In genomic region chr3:112293368-112294321, GRCh38 we compare ENCODE assay signal across 8 cellular contexts. TPM values are rescaled to one million over a fixed set of nuclear protein-coding genes. Genes with fewer than 3 reads are reported as not detected.
A peak's percentile ranks its signal among the peaks of the same experiment; 100 is the strongest.
DNase-seq lines count a peak whose midpoint lies in the region; ATAC-seq and TF ChIP-seq lines count a peak whose summit lies in the region.

Gene SLC9C1 (minus strand): TSS chr3:112294216. CDS start chr3:112286791, 7,425 bp downstream.

- no peak within 1 kb of the TSS for H3K27ac ChIP-seq in CD4-positive, alpha-beta memory T cell (ENCODE audit: low read depth, low read length)
- peak within 1 kb of the TSS; percentile 64 for H3K27ac ChIP-seq in HUES48 (ENCODE audit: low read depth, low read length)
- peak within 1 kb of the TSS; percentile 44 for H3K27ac ChIP-seq in OCI-LY7 (ENCODE audit: low read depth, low read length, poor library complexity, severe bottlenecking)
- peak within 1 kb of the TSS; percentile 64 to 85 for H3K27ac ChIP-seq in ascending aorta
- H3K27ac ChIP-seq in left ventricle myocardium inferior (replicated peaks) = peak within 1 kb of the TSS; percentile 77

- no peaks in the 10 kb centered on the region for H3K9me2 ChIP-seq in OCI-LY7 (ENCODE audit: insufficient read depth, low read length)

- no peak within 1 kb of the TSS for H3K4me3 ChIP-seq in CD4-positive, alpha-beta memory T cell (ENCODE audit: low read length in 2 of 2)
- H3K4me3 ChIP-seq in HUES48 (ENCODE audit: low read depth, low read length) (peak within 1 kb of the TSS; percentile 21), OCI-LY7 (ENCODE audit: low read depth, low read length, poor library complexity, severe bottlenecking) (peak within 1 kb of the TSS; percentile 13), ascending aorta (peak within 1 kb of the TSS; percentile 35 to 71), left ventricle myocardium inferior (peak within 1 kb of the TSS; percentile 68)

- peak; percentile 87 for TF ChIP-seq CTCF in OCI-LY7 (conservative IDR thresholded peaks at IDR 0.05; ENCODE audit: low read length)
- TF ChIP-seq CTCF in ascending aorta (IDR thresholded peaks at IDR 0.05) = peak; percentile 34 to 74 (median 58)
- TF ChIP-seq CTCF in left ventricle myocardium inferior (IDR thresholded peaks at IDR 0.05; ENCODE audit: borderline replicate concordance) = peak; percentile 72

- H3K4me2 ChIP-seq in OCI-LY7 (ENCODE audit: low read length) = peak within 1 kb of the TSS; percentile 53

- no peaks in the 10 kb centered on the region for H3K36me3 Mint-ChIP-seq in CD4-positive, alpha-beta memory T cell

- H3K79me2 ChIP-seq in OCI-LY7 (ENCODE audit: insufficient read depth, low read depth, low read length) = no peaks in the 10 kb centered on the region

- peak in 4 of 5 donors; percentile 35 to 56 (median 38) for DNase-seq in CD4-positive, alpha-beta memory T cell
- DNase-seq in OCI-LY7 (ENCODE audit: low spot score) (peak; percentile 86), ascending aorta (ENCODE audit: low spot score in 2 of 2) (no peak), left ventricle myocardium inferior (no peak), pons (ENCODE audit: low spot score) (peak; percentile 93)

- no peaks in the 10 kb centered on the region for H4K20me1 ChIP-seq in OCI-LY7 (ENCODE audit: insufficient read depth, low read length)

- CTCF ChIA-PET in CD4-positive, alpha-beta memory T cell (lab: Charles Lee; ENCODE audit: partially characterized antibody) = interaction anchor here (0.9 to 4.8 kb wide), 32 partner anchors 9 to 241 kb away, joined by 3 to 52 read pairs (median 6); no protein-coding TSS in a partner anchor
- CTCF ChIA-PET in OCI-LY7 (lab: Charles Lee; ENCODE audit: unreplicated experiment) = interaction anchor here (0.7 to 2.6 kb wide), 8 partner anchors 12 to 268 kb away, joined by 3 to 17 read pairs (median 3); partner anchors contain the start of genes ATG3 and SLC35A5

- peaks cover 15 to 28% (median 25%) of the 10 kb centered on the region in 4 donors for H3K4me1 Mint-ChIP-seq in CD4-positive, alpha-beta memory T cell

- peak within 1 kb of the TSS; percentile 9 to 76 (median 48) for H3K4me3 Mint-ChIP-seq in CD4-positive, alpha-beta memory T cell

- no peaks in the 10 kb centered on the region for H3K36me3 ChIP-seq in CD4-positive, alpha-beta memory T cell (ENCODE audit: insufficient read depth, low read length)
- H3K36me3 ChIP-seq in HUES48 (ENCODE audit: control insufficient read depth, insufficient read depth, low read length) (no peaks in the 10 kb centered on the region), OCI-LY7 (ENCODE audit: insufficient read depth, low read length) (no peaks in the 10 kb centered on the region), ascending aorta (no peaks in the 10 kb centered on the region), left ventricle myocardium inferior (no peaks in the 10 kb centered on the region)

- peaks cover 0 to 3% (median 0%) of the 10 kb centered on the region in 8 donors for H3K9me3 Mint-ChIP-seq in CD4-positive, alpha-beta memory T cell

- peak within 1 kb of the TSS; percentile 95 for H2AFZ ChIP-seq in OCI-LY7 (ENCODE audit: low read length)

- BruUV-seq in OCI-LY7 (replicated peaks; lab: Mats Ljungman, UMichigan) = no TSS peak

- no peaks in the 10 kb centered on the region for H3K9me3 ChIP-seq in CD4-positive, alpha-beta memory T cell (ENCODE audit: control insufficient read depth in 1 of 2, low read length in 2 of 2)
- no peaks in the 10 kb centered on the region for H3K9me3 ChIP-seq in HUES48 (ENCODE audit: control insufficient read depth, insufficient read depth, low read length)
- H3K9me3 ChIP-seq in OCI-LY7 (ENCODE audit: low read length) = peaks cover 9% of the 10 kb centered on the region; the same call in 1 of the 2 replicates
- no peaks in the 10 kb centered on the region for H3K9me3 ChIP-seq in ascending aorta
- H3K9me3 ChIP-seq in left ventricle myocardium inferior (replicated peaks) = no peaks in the 10 kb centered on the region

- intact Hi-C loops in CD4-positive, alpha-beta memory T cell (cut with micrococcal nuclease) = loop anchor here (1.0 to 2.0 kb wide), 4 partner anchors 157 to 238 kb away; no protein-coding TSS in a partner anchor
- intact Hi-C loops in OCI-LY7 (cut with micrococcal nuclease; ENCODE audit: unreplicated experiment) = loop anchor here (1.0 kb wide), 5 partner anchors 34 to 226 kb away; no protein-coding TSS in a partner anchor
- intact Hi-C loops in ascending aorta (cut with DNase I) = loop anchor here (2.0 to 5.0 kb wide), 3 partner anchors 34 to 239 kb away; no protein-coding TSS in a partner anchor
- intact Hi-C loops in left ventricle myocardium inferior (cut with micrococcal nuclease) = loop anchor here (10.0 kb wide), 2 partner anchors 179 to 231 kb away; no protein-coding TSS in a partner anchor

- POLR2A ChIA-PET in CD4-positive, alpha-beta memory T cell (lab: Charles Lee; ENCODE audit: partially characterized antibody) = interaction anchor here (1.2 to 1.5 kb wide), 2 partner anchors 11 to 205 kb away, joined by 4 to 7 read pairs; no protein-coding TSS in a partner anchor
- POLR2A ChIA-PET in OCI-LY7 (lab: Charles Lee) = interaction anchor here (0.6 to 4.2 kb wide), 22 partner anchors 8 to 583 kb away, joined by 3 to 24 read pairs (median 4); partner anchors contain the start of genes BTLA and CD200

- H3K9ac ChIP-seq in HUES48 (ENCODE audit: low read depth, low read length) = peak within 1 kb of the TSS; percentile 38; the same call in 1 of the 2 replicates

- H3K27ac Mint-ChIP-seq in CD4-positive, alpha-beta memory T cell = peak within 1 kb of the TSS in 1 of 7 donors; percentile 17

- peaks cover 0 to 2% of the 10 kb centered on the region in 2 donors for H3K27me3 Mint-ChIP-seq in CD4-positive, alpha-beta memory T cell

- ATAC-seq in GM19023 (IDR thresholded peaks at IDR 0.05; ENCODE audit: unreplicated experiment) = peak; percentile 59
- no peak for ATAC-seq in GM21825 (IDR thresholded peaks at IDR 0.05; ENCODE audit: unreplicated experiment)

- H3K27me3 ChIP-seq in CD4-positive, alpha-beta memory T cell (ENCODE audit: insufficient read depth, low read length) = no peaks in the 10 kb centered on the region
- no peaks in the 10 kb centered on the region for H3K27me3 ChIP-seq in HUES48 (ENCODE audit: control insufficient read depth, insufficient read depth, low read length)
- no peaks in the 10 kb centered on the region for H3K27me3 ChIP-seq in ascending aorta
- no peaks in the 10 kb centered on the region for H3K27me3 ChIP-seq in left ventricle myocardium inferior (ENCODE audit: low read depth)

- H3K4me1 ChIP-seq in CD4-positive, alpha-beta memory T cell (ENCODE audit: insufficient read depth, low read length) = peaks cover 19% of the 10 kb centered on the region
- H3K4me1 ChIP-seq in HUES48 (ENCODE audit: control insufficient read depth, insufficient read depth, low read length) (peaks cover 18% of the 10 kb centered on the region), OCI-LY7 (ENCODE audit: insufficient read depth, low read length, poor library complexity, severe bottlenecking) (peaks cover 44% of the 10 kb centered on the region), ascending aorta (no peaks in the 10 kb centered on the region), left ventricle myocardium inferior (peaks cover 11% of the 10 kb centered on the region)

RNA-seq across cellular contexts. Expression of gene SLC9C1, which starts in this region (rescaled TPM):
- total RNA-seq in CD4-positive, alpha-beta memory T cell = not detected
- polyA plus RNA-seq in CD4-positive, alpha-beta memory T cell = not detected
- not detected in 2 replicates for total RNA-seq in OCI-LY7 (2014; rRNA removed; shearing (Covaris generic))
- total RNA-seq in OCI-LY7 (2022) (not detected in 2 replicates), ascending aorta (0.32 TPM), left ventricle myocardium inferior (1.3 TPM)

Comparison
In these comparisons a context has a peak if more than half of its experiments do, and no peak if none do; other contexts are left out.
1. Peak in DNase-seq in CD4-positive, alpha-beta memory T cell; RNA of the gene not detected or under 1 TPM.
2. Peak in DNase-seq, H3K4me3 ChIP-seq, H3K27ac ChIP-seq and H3K4me2 ChIP-seq in OCI-LY7; RNA of the gene not detected or under 1 TPM.
3. H3K4me3 ChIP-seq: peak in HUES48 (single experiment), ascending aorta (2 of 2) and left ventricle myocardium inferior (single experiment); none in CD4-positive, alpha-beta memory T cell (0 of 2).
4. Peak in every context shown above with its lines, with median percentiles within 50 percentile points of each other: CTCF ChIP-seq.